ENCODE assay signal across 8 cellular contexts in genomic region chr1:84598846-84599741, GRCh38. TPM values are rescaled to one million over a fixed set of nuclear protein-coding genes. Genes with fewer than 3 reads are reported as not detected.
A peak's percentile ranks its signal among the peaks of the same experiment; 100 is the strongest.
DNase-seq lines count a peak whose midpoint lies in the region; ATAC-seq, FAIRE-seq and TF ChIP-seq lines count a peak whose summit lies in the region.

No MANE protein-coding gene starts in this region.

- 27 to 31% (median 28%) methylated on average over 5 of the region's 5 CpGs for WGBS in ovary, 3 donors

- H3K4me3 Mint-ChIP-seq in activated naive CD8-positive, alpha-beta T cell treated with anti-CD3 and anti-CD28 coated beads for 36 hours, result no peak overlapping the region
- H3K4me3 Mint-ChIP-seq in osteocyte (ENCODE audit: unreplicated experiment), result no peak overlapping the region

- peaks cover 2% of the 10 kb centered on the region for H3K9me3 Mint-ChIP-seq in activated naive CD8-positive, alpha-beta T cell treated with anti-CD3 and anti-CD28 coated beads for 36 hours
- H3K9me3 Mint-ChIP-seq in osteocyte (ENCODE audit: unreplicated experiment), result no peaks in the 10 kb centered on the region

- H3K36me3 Mint-ChIP-seq in activated naive CD8-positive, alpha-beta T cell treated with anti-CD3 and anti-CD28 coated beads for 36 hours, result peaks cover under 1% of the 10 kb centered on the region
- H3K36me3 Mint-ChIP-seq in osteocyte (ENCODE audit: unreplicated experiment), result no peaks in the 10 kb centered on the region

- H3K4me1 Mint-ChIP-seq in activated naive CD8-positive, alpha-beta T cell treated with anti-CD3 and anti-CD28 coated beads for 36 hours, result peaks cover 28% of the 10 kb centered on the region
- peaks cover 32% of the 10 kb centered on the region for H3K4me1 Mint-ChIP-seq in osteocyte (ENCODE audit: unreplicated experiment)

- POLR2A ChIA-PET in AG04450 (lab: Yijun Ruan, JAX), result interaction anchor here (2.6 kb wide), 1 partner anchor 93 kb away, joined by 10 read pairs; the partner anchor contains the start of genes GNG5 and SPATA1

- H3K27ac ChIP-seq in AG04450 (ENCODE audit: low read depth, low read length) (peak overlapping the region; percentile 80), ovary (no peak overlapping the region)

- CTCF ChIA-PET in AG04450 (lab: Charles Lee), result interaction anchor here (1.0 kb wide), 1 partner anchor 21 kb away, joined by 3 read pairs; no protein-coding TSS in a partner anchor

- ATAC-seq in HG03139 (IDR thresholded peaks at IDR 0.05; ENCODE audit: unreplicated experiment), result peak; percentile 71

- no peaks in the 10 kb centered on the region for H3K36me3 ChIP-seq in ovary

- no peaks in the 10 kb centered on the region for H3K27me3 Mint-ChIP-seq in activated naive CD8-positive, alpha-beta T cell treated with anti-CD3 and anti-CD28 coated beads for 36 hours
- peaks cover 2% of the 10 kb centered on the region for H3K27me3 Mint-ChIP-seq in osteocyte (ENCODE audit: unreplicated experiment)

- FAIRE-seq in GM19239 (lab: Jason Lieb, UNC), result peak; percentile 57

- intact Hi-C loops in ovary (cut with DNase I), result no loop called here

- 0 out of 2 replicates have a peak overlapping the region, but pooled peaks have one; percentile 3 for H3K4me3 ChIP-seq in AG04450 (ENCODE audit: low read depth, low read length)
- H3K4me3 ChIP-seq in ovary, result no peak overlapping the region

- DNase-seq in AG04450 (ENCODE audit: low read depth, low spot score) (no peak), GM19239 (ENCODE audit: insufficient read length, low spot score) (no peak), osteocyte (ENCODE audit: extremely low spot score, unreplicated experiment) (no peak), mesenteric fat pad (ENCODE audit: low spot score) (no peak), ovary (no peak), ureter (ENCODE audit: low spot score) (no peak)
- no peak for DNase-seq in activated naive CD8-positive, alpha-beta T cell treated with anti-CD3 and anti-CD28 coated beads for 36 hours

- no peaks in the 10 kb centered on the region for H3K9me3 ChIP-seq in AG04450 (ENCODE audit: control insufficient read depth, insufficient read depth, low read length)
- no peaks in the 10 kb centered on the region for H3K9me3 ChIP-seq in ovary

- no peaks in the 10 kb centered on the region for H3K4me1 ChIP-seq in ovary (ENCODE audit: insufficient read depth)

- TF ChIP-seq CTCF in AG04450 (IDR thresholded peaks at IDR 0.05; ENCODE audit: low read depth, low read length), result no peak
- no peak for TF ChIP-seq CTCF in osteocyte (IDR thresholded peaks at IDR 0.05)
- no peak for TF ChIP-seq CTCF in ovary (IDR thresholded peaks at IDR 0.05)

- TF ChIP-seq POLR2A in ovary (IDR thresholded peaks at IDR 0.05), result no peak

- TF ChIP-seq EP300 in ovary (IDR thresholded peaks at IDR 0.05), result no peak

- H3K27me3 ChIP-seq in AG04450 (ENCODE audit: control insufficient read depth, insufficient read depth, low read length), result no peaks in the 10 kb centered on the region
- no peaks in the 10 kb centered on the region for H3K27me3 ChIP-seq in ovary

- H3K27ac Mint-ChIP-seq in activated naive CD8-positive, alpha-beta T cell treated with anti-CD3 and anti-CD28 coated beads for 36 hours, result peak overlapping the region; percentile 83
- H3K27ac Mint-ChIP-seq in osteocyte (ENCODE audit: unreplicated experiment), result peak overlapping the region; percentile 89

RNA-seq across cellular contexts. Expression of gene CTBS, which starts 24.9 kb away (rescaled TPM):
- polyA plus RNA-seq in AG04450 (2011; rRNA removed) (25.0 and 37.3 TPM in 2 replicates), ovary (10 to 100 TPM; 10.5 to 27.5 TPM)
- 9.0 and 12.5 TPM in 2 replicates for polyA minus RNA-seq in AG04450 (2011; rRNA and poly(A)+ RNA removed)
- 10 to 100 TPM; 10.6 to 12.6 TPM for total RNA-seq in activated naive CD8-positive, alpha-beta T cell treated with anti-CD3 and anti-CD28 coated beads for 36 hours
- total RNA-seq in osteocyte (18.3 and 20.2 TPM in 2 replicates), mesenteric fat pad (16.8 TPM), ovary (10 to 100 TPM in 4 of 7 donors, 1 to 10 TPM in 3; 8.7 to 16.1 (median 11.9) TPM), ureter (16.5 TPM)
